In the genomic region with DNA sequence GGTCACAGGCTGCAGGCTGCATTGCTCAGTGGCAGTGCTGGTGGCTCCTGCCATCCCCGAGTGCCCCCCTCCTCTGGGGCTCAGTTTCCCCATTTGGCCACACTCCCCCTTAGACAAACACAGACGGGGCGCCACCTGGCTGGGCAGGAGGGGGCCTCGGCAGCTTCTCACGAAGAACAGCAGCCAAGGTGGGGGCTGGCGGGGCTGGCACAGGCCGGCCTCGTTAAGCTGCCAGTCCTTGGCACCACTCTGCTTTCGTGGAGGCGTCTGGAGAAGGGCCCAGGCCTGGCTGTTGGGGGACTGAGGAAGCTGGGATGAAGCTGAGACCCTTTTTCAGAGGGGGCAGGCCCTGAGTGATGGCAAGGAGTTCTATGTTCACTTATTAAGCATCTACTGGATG, we compare ENCODE assay signal across 23 cellular contexts. TPM values are rescaled to one million over a fixed set of nuclear protein-coding genes. Genes with fewer than 3 reads are reported as not detected.
"Had no signal": no experiment of that assay in that cellular context is flagged by ENCODE, and none has a peak within 500 bp of the region (broad histone marks: within the 10 kb centered on the region; RNA-seq: fewer than 3 reads in every experiment).

No MANE protein-coding gene starts in this region.

- H3K4me3 ChIP-seq: Peyer's patch had no signal

- H3K27me3 ChIP-seq: Peyer's patch had no signal

- DNase-seq: activated B cell treated with CpG ODN at 0.5 μM for 24 hours; activated CD4-positive, alpha-beta T cell treated with anti-CD3 and anti-CD28 coated beads for 1 hour; activated CD4-positive, alpha-beta T cell treated with anti-CD3 and anti-CD28 coated beads, Interleukin-2, amount 10 ng/mL, durations not matched to agents 24 days and 14 days; activated CD4-positive, alpha-beta T cell treated with anti-CD3 and anti-CD28 coated beads, Interleukin-2, amount 50 U/mL, for 48 hours; activated CD8-positive, alpha-beta memory T cell treated with anti-CD3 and anti-CD28 coated beads, Interleukin-2, amount 10 ng/mL, durations not matched to agents 7 days and 5 days; activated effector memory CD4-positive, alpha-beta T cell treated with anti-CD3 and anti-CD28 coated beads, Interleukin-2, amount 50 U/mL, for 16 hours; activated naive CD4-positive, alpha-beta T cell treated with Interleukin-2 at 50 U/mL for 16 hours; activated T-cell treated with anti-CD3 and anti-CD28 coated beads, Interleukin-2, amount 50 U/mL, for 4 hours; KG1; NCI-H1092; NCI-H1436; NCI-H1694 treated with DMSO at 0.1 percent for 48 hours; NCI-H2081 treated with DMSO at 0.1 percent for 48 hours; NCI-H526 treated with DMSO at 0.1 percent for 48 hours; NCI-H82; Peyer's patch; SHP77 had no signal

- H3K36me3 ChIP-seq: Peyer's patch had no signal

- H3K4me1 ChIP-seq: Peyer's patch had no signal

- H3K27ac ChIP-seq: Peyer's patch, RWPE1 had no signal

RNA-seq across cellular contexts. Expression of a gene that starts 3.7 kb away (rescaled TPM):
- total RNA-seq: activated B cell treated with CpG ODN at 0.5 μM for 24 hours; activated CD4-positive, alpha-beta T cell treated with anti-CD3 and anti-CD28 coated beads, Interleukin-2, amount 10 ng/mL, durations not matched to agents 24 days and 14 days; activated CD8-positive, alpha-beta memory T cell treated with anti-CD3 and anti-CD28 coated beads, Interleukin-2, amount 10 ng/mL, durations not matched to agents 7 days and 5 days; activated T-cell treated with anti-CD3 and anti-CD28 coated beads, Interleukin-2, amount 50 U/mL, for 4 hours; cardiac septum; MCF 10A; NCI-H460; Peyer's patch; SK-MEL-5 had no signal
- polyA plus RNA-seq: IgD-negative memory B cell had no signal
